Comparison of ENCODE assay signal across 13 cellular contexts in genomic region chr2:219469186-219469724, GRCh38. TPM values are rescaled to one million over a fixed set of nuclear protein-coding genes. Genes with fewer than 3 reads are reported as not detected.
A peak's percentile ranks its signal among the peaks of the same experiment; 100 is the strongest.
DNase-seq lines count a peak whose midpoint lies in the region; ATAC-seq, FAIRE-seq and TF ChIP-seq lines count a peak whose summit lies in the region.
"Had no signal": no experiment of that assay in that cellular context is flagged by ENCODE, and none has a peak within 500 bp of the region (broad histone marks: within the 10 kb centered on the region; RNA-seq: fewer than 3 reads in every experiment).

No MANE protein-coding gene starts in this region.

- peaks cover 8% of the 10 kb centered on the region for H3K36me3 ChIP-seq in astrocyte (ENCODE audit: insufficient read depth, low read length)
- peaks cover 0 to 51% (median 0%) of the 10 kb centered on the region in 9 donors for H3K36me3 ChIP-seq in heart right ventricle

- H3K4me1 ChIP-seq in astrocyte (ENCODE audit: insufficient read depth, low read length) = peaks cover 14% of the 10 kb centered on the region
- peaks cover 0 to 72% (median 30%) of the 10 kb centered on the region in 9 donors for H3K4me1 ChIP-seq in heart right ventricle

- H3K27me3 ChIP-seq in astrocyte (ENCODE audit: insufficient read depth, low read length) (no peaks in the 10 kb centered on the region), heart right ventricle (no peaks in the 10 kb centered on the region)

- H3K27ac ChIP-seq in astrocyte (ENCODE audit: low read depth, low read length) (peak overlapping the region; percentile 13), heart right ventricle (peak overlapping the region in 8 of 10 donors; percentile 9 to 78 (median 40))

- H3K4me2 ChIP-seq in astrocyte (ENCODE audit: low read length) = no peak overlapping the region

- H3K9me3 ChIP-seq in astrocyte (ENCODE audit: insufficient read depth, low read depth, low read length) (no peaks in the 10 kb centered on the region), heart right ventricle (no peaks in the 10 kb centered on the region)

- TF ChIP-seq CTCF in astrocyte (IDR thresholded peaks at IDR 0.05; ENCODE audit: insufficient read depth, low read depth, low read length) = no peak
- TF ChIP-seq CTCF in heart right ventricle (IDR thresholded peaks at IDR 0.05) = no peak

- 74 to 87% methylated on average over 16 of the region's 16 CpGs for WGBS in heart right ventricle, 2 donors

- no peaks in the 10 kb centered on the region for H3K9me3 Mint-ChIP-seq in astrocyte (ENCODE audit: unreplicated experiment)
- H3K9me3 Mint-ChIP-seq: activated naive CD8-positive, alpha-beta T cell treated with anti-CD3 and anti-CD28 coated beads, Interleukin-2, amount 10 ng/mL, durations not matched to agents 7 days and 5 days; natural killer cell treated with Interleukin-12 subunit alpha and Interleukin-12 subunit beta and Interleukin-15 and Interleukin-18, amount 100 ng/mL, for 72 hours had no signal

- ATAC-seq in Right ventricle myocardium inferior = no peak
- ATAC-seq in heart right ventricle = peak in 6 of 8 donors; percentile 28 to 72 (median 62)
- no peak for ATAC-seq in GM18498 (IDR thresholded peaks at IDR 0.05; ENCODE audit: unreplicated experiment)
- ATAC-seq: natural killer cell treated with Interleukin-12 subunit alpha and Interleukin-12 subunit beta and Interleukin-15 and Interleukin-18, amount 100 ng/mL, for 72 hours had no signal

- no peaks in the 10 kb centered on the region for H4K20me1 ChIP-seq in astrocyte (ENCODE audit: insufficient read depth, low read length)

- no peaks in the 10 kb centered on the region for H3K79me2 ChIP-seq in astrocyte (ENCODE audit: insufficient read depth, low read length)

- no peak for FAIRE-seq in astrocyte (lab: Jason Lieb, UNC)

- peak overlapping the region; percentile 34 for H3K4me3 Mint-ChIP-seq in astrocyte (ENCODE audit: unreplicated experiment)
- H3K4me3 Mint-ChIP-seq: activated naive CD8-positive, alpha-beta T cell treated with anti-CD3 and anti-CD28 coated beads, Interleukin-2, amount 10 ng/mL, durations not matched to agents 7 days and 5 days; natural killer cell treated with Interleukin-12 subunit alpha and Interleukin-12 subunit beta and Interleukin-15 and Interleukin-18, amount 100 ng/mL, for 72 hours had no signal

- H3K27ac Mint-ChIP-seq in astrocyte (ENCODE audit: unreplicated experiment) = no peak overlapping the region
- H3K27ac Mint-ChIP-seq: activated naive CD8-positive, alpha-beta T cell treated with anti-CD3 and anti-CD28 coated beads, Interleukin-2, amount 10 ng/mL, durations not matched to agents 7 days and 5 days; natural killer cell treated with Interleukin-12 subunit alpha and Interleukin-12 subunit beta and Interleukin-15 and Interleukin-18, amount 100 ng/mL, for 72 hours had no signal

- no peak overlapping the region for H2AFZ ChIP-seq in astrocyte (ENCODE audit: low read depth, low read length)

- H3K4me3 ChIP-seq in astrocyte (ENCODE audit: insufficient read depth, low read depth, low read length) = no peak overlapping the region
- H3K4me3 ChIP-seq in heart right ventricle = no peak overlapping the region

- peaks cover 12% of the 10 kb centered on the region for H3K4me1 Mint-ChIP-seq in astrocyte (ENCODE audit: low read depth, unreplicated experiment)
- H3K4me1 Mint-ChIP-seq: activated naive CD8-positive, alpha-beta T cell treated with anti-CD3 and anti-CD28 coated beads, Interleukin-2, amount 10 ng/mL, durations not matched to agents 7 days and 5 days had no signal

- peaks cover 7% of the 10 kb centered on the region for H3K27me3 Mint-ChIP-seq in astrocyte (ENCODE audit: low read depth, unreplicated experiment)
- H3K27me3 Mint-ChIP-seq: activated naive CD8-positive, alpha-beta T cell treated with anti-CD3 and anti-CD28 coated beads, Interleukin-2, amount 10 ng/mL, durations not matched to agents 7 days and 5 days; natural killer cell treated with Interleukin-12 subunit alpha and Interleukin-12 subunit beta and Interleukin-15 and Interleukin-18, amount 100 ng/mL, for 72 hours had no signal

- intact Hi-C loops in Right ventricle myocardium inferior (cut with DNase I) (no loop called here), cardiac septum (cut with DNase I) (no loop called here), heart right ventricle (cut with DNase I) (no loop called here)

- DNase-seq in Right ventricle myocardium inferior (ENCODE audit: missing footprints) = peak; percentile 70
- no peak for DNase-seq in cardiac septum (ENCODE audit: low spot score)
- DNase-seq in astrocyte (ENCODE audit: low read depth) = peak; percentile 72
- peak in 1 of 2 donors; percentile 31 for DNase-seq in heart right ventricle
- DNase-seq in ecto neural progenitor cell (ENCODE audit: low spot score) = no peak
- no peak for DNase-seq in iPS-NIHi11 (ENCODE audit: low spot score)
- no peak for DNase-seq in effector CD8-positive, alpha-beta T cell (lab: John Stamatoyannopoulos, UW)
- DNase-seq: activated naive CD8-positive, alpha-beta T cell treated with anti-CD3 and anti-CD28 coated beads, Interleukin-2, amount 10 ng/mL, durations not matched to agents 7 days and 5 days; GOT3; NCI-H446 treated with DMSO at 0.1 percent for 48 hours had no signal

- H3K9ac ChIP-seq in astrocyte (ENCODE audit: low read length) = peak overlapping the region; percentile 24

- peaks cover 29% of the 10 kb centered on the region for H3K36me3 Mint-ChIP-seq in astrocyte (ENCODE audit: low read depth, unreplicated experiment)
- H3K36me3 Mint-ChIP-seq: activated naive CD8-positive, alpha-beta T cell treated with anti-CD3 and anti-CD28 coated beads, Interleukin-2, amount 10 ng/mL, durations not matched to agents 7 days and 5 days; natural killer cell treated with Interleukin-12 subunit alpha and Interleukin-12 subunit beta and Interleukin-15 and Interleukin-18, amount 100 ng/mL, for 72 hours had no signal

RNA-seq across cellular contexts. Expression of gene GMPPA, which starts 29.4 kb away (rescaled TPM):
- total RNA-seq in Right ventricle myocardium inferior (22.9 TPM), cardiac septum (22.6 TPM), astrocyte (49.5 and 55.3 TPM in 2 replicates), heart right ventricle (10 to 100 TPM; 15.8 to 29.4 (median 21.0) TPM)
- 10 to 100 TPM; 28.2 to 48.6 TPM for polyA plus RNA-seq in heart right ventricle

RNA-seq across cellular contexts. Expression of gene SPEG, which starts 34.6 kb away (rescaled TPM):
- total RNA-seq in Right ventricle myocardium inferior (119 TPM), cardiac septum (199 TPM), astrocyte (71.2 and 76.1 TPM in 2 replicates), heart right ventricle (100 to 1,000 TPM in 9 of 10 donors, 10 to 100 TPM in 1; 97.2 to 151 (median 120) TPM)
- 100 to 1,000 TPM in 1 of 2 donors, 10 to 100 TPM in 1; 62.9 to 130 TPM for polyA plus RNA-seq in heart right ventricle

RNA-seq across cellular contexts. Expression of gene ASIC4, which starts 45.0 kb away (rescaled TPM):
- total RNA-seq in Right ventricle myocardium inferior (not detected), cardiac septum (0.32 TPM), astrocyte (0.39 and 0.70 TPM in 2 replicates), heart right ventricle (under 1 TPM in 5 of 10 donors, not detected in 5; 0.15 to 0.43 (median 0.20) TPM)
- not detected for polyA plus RNA-seq in heart right ventricle

RNA-seq across cellular contexts. Expression of gene DES, which starts 51.1 kb away (rescaled TPM):
- total RNA-seq in Right ventricle myocardium inferior = 13,356 TPM
- total RNA-seq in cardiac septum = 21,230 TPM
- 5.2 and 5.4 TPM in 2 replicates for total RNA-seq in astrocyte
- over 10,000 TPM; 12,560 to 18,019 (median 15,816) TPM for total RNA-seq in heart right ventricle
- polyA plus RNA-seq in heart right ventricle = over 10,000 TPM; 13,697 to 18,010 TPM
- total RNA-seq: A673; activated naive CD8-positive, alpha-beta T cell treated with anti-CD3 and anti-CD28 coated beads, Interleukin-2, amount 10 ng/mL, durations not matched to agents 7 days and 5 days; natural killer cell treated with Interleukin-12 subunit alpha and Interleukin-12 subunit beta and Interleukin-15 and Interleukin-18, amount 100 ng/mL, for 72 hours had no signal

Comparison
In these comparisons a context has a peak if more than half of its experiments do, and no peak if none do; other contexts are left out.
1. ATAC-seq: peak in heart right ventricle (6 of 8); none in Right ventricle myocardium inferior (single experiment) and GM18498 (single experiment).
2. DNase-seq: peak in Right ventricle myocardium inferior (single experiment) and astrocyte (single experiment); none in cardiac septum (single experiment), ecto neural progenitor cell (single experiment), iPS-NIHi11 (single experiment) and effector CD8-positive, alpha-beta T cell (single experiment).